ENCODE assay signal across 16 cellular contexts in the genomic region with DNA sequence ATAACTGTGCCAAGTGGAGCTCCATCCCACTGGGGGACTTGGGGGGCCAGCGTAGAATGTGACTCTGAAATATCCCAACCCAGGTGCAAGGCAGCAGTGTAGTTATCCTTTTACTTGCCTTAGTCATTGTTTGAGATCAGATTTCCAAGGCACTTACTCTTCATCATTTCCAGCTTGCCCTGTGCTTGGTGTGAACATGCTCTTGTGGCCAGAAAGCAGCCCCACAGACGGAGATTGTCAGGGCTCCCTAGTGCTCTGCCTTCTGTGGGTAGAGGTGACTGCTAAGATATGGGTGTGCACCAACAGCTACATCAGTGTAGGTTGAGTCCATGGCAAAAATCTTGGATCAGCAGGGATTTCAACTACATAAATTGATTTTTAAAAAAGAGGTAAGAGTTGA.
"Had no signal": no experiment of that assay in that cellular context is flagged by ENCODE, and none has a peak within 500 bp of the region (broad histone marks: within the 10 kb centered on the region; RNA-seq: fewer than 3 reads in every experiment).

No MANE protein-coding gene starts in this region.

- H3K27ac Mint-ChIP-seq: activated CD4-positive, alpha-beta T cell treated with anti-CD3 and anti-CD28 coated beads, Interleukin-2, amount 10 ng/mL, durations not matched to agents 7 days and 5 days; activated naive CD8-positive, alpha-beta T cell; activated T-cell treated with anti-CD3 and anti-CD28 coated beads, Interleukin-2, amount 50 U/mL, for 72 hours; memory B cell; naive thymus-derived CD4-positive, alpha-beta T cell had no signal

- ATAC-seq: activated T-cell treated with anti-CD3 and anti-CD28 coated beads, Interleukin-2, amount 50 U/mL, for 72 hours; mucosa of descending colon; naive thymus-derived CD4-positive, alpha-beta T cell; pancreas had no signal

- H3K9me3 ChIP-seq: left ventricle myocardium inferior, mucosa of descending colon, pancreas, sigmoid colon, thyroid gland had no signal

- H3K27me3 ChIP-seq: brain microvascular endothelial cell, pancreas, sigmoid colon, thyroid gland had no signal

- H3K27ac ChIP-seq: brain microvascular endothelial cell, left ventricle myocardium inferior, pancreas, sigmoid colon, thyroid gland had no signal

- H3K36me3 Mint-ChIP-seq: activated naive CD8-positive, alpha-beta T cell; memory B cell; naive thymus-derived CD4-positive, alpha-beta T cell had no signal

- DNase-seq: activated CD4-positive, alpha-beta T cell treated with anti-CD3 and anti-CD28 coated beads, Interleukin-2, amount 10 ng/mL, durations not matched to agents 7 days and 5 days; activated CD8-positive, alpha-beta memory T cell treated with anti-CD3 and anti-CD28 coated beads, Interleukin-2, amount 50 U/mL, for 48 hours; activated gamma-delta T cell treated with Interleukin-2 at 50 U/mL for 16 hours; activated T-cell treated with anti-CD3 and anti-CD28 coated beads, Interleukin-2, amount 50 U/mL, for 72 hours; amniotic stem cell; brain microvascular endothelial cell; left ventricle myocardium inferior; mucosa of descending colon; naive thymus-derived CD4-positive, alpha-beta T cell; pancreas; sigmoid colon; stimulated activated CD4-positive, alpha-beta T cell treated with anti-CD3 and anti-CD28 coated beads, Interleukin-12 subunit alpha, Interleukin-12 subunit beta, amount 100 ng/mL, for 4 hours; stimulated activated CD4-positive, alpha-beta T cell treated with anti-CD3 and anti-CD28 coated beads, Interleukin-2, amount 100 ng/mL, for 24 hours; thyroid gland had no signal

- H3K27me3 Mint-ChIP-seq: activated CD4-positive, alpha-beta T cell treated with anti-CD3 and anti-CD28 coated beads, Interleukin-2, amount 10 ng/mL, durations not matched to agents 7 days and 5 days; activated naive CD8-positive, alpha-beta T cell; memory B cell; naive thymus-derived CD4-positive, alpha-beta T cell had no signal

- H3K4me3 Mint-ChIP-seq: activated CD4-positive, alpha-beta T cell treated with anti-CD3 and anti-CD28 coated beads, Interleukin-2, amount 10 ng/mL, durations not matched to agents 7 days and 5 days; activated naive CD8-positive, alpha-beta T cell; activated T-cell treated with anti-CD3 and anti-CD28 coated beads, Interleukin-2, amount 50 U/mL, for 72 hours; memory B cell; naive thymus-derived CD4-positive, alpha-beta T cell had no signal

- H3K36me3 ChIP-seq: brain microvascular endothelial cell, left ventricle myocardium inferior, pancreas, sigmoid colon, thyroid gland had no signal

- H3K4me3 ChIP-seq: left ventricle myocardium inferior, mucosa of descending colon, pancreas, sigmoid colon, thyroid gland had no signal

- H3K4me1 Mint-ChIP-seq: activated CD4-positive, alpha-beta T cell treated with anti-CD3 and anti-CD28 coated beads, Interleukin-2, amount 10 ng/mL, durations not matched to agents 7 days and 5 days; memory B cell; naive thymus-derived CD4-positive, alpha-beta T cell had no signal

- H3K4me1 ChIP-seq: left ventricle myocardium inferior, pancreas had no signal
